In genomic region chr6:7159790-7160525, GRCh38 we compare ENCODE assay signal across 1 cellular context.
TF ChIP-seq lines count a peak whose summit lies in the region.

No MANE protein-coding gene starts in this region.

TF ChIP-seq in SK-N-SH treated with all-trans-retinoic acid at 6 μM for 48 hours, 23 proteins besides CTCF, POLR2A, EP300 and RAD21 (continued from another document):
- TF ChIP-seq CSRNP3 (CRISPR knock-in tag; IDR thresholded peaks at IDR 0.05) (no peak), CSDC2 (CRISPR knock-in tag; IDR thresholded peaks at IDR 0.05) (no peak), GLIS3 (CRISPR knock-in tag; IDR thresholded peaks at IDR 0.05) (no peak)
